9 cellular contexts compared by ENCODE assay signal in genomic region chr11:93849751-93850584, GRCh38. TPM values are rescaled to one million over a fixed set of nuclear protein-coding genes. Genes with fewer than 3 reads are reported as not detected.
DNase-seq lines count a peak whose midpoint lies in the region; ATAC-seq, FAIRE-seq and TF ChIP-seq lines count a peak whose summit lies in the region.
"Had no signal": no experiment of that assay in that cellular context is flagged by ENCODE, and none has a peak within 500 bp of the region (broad histone marks: within the 10 kb centered on the region; RNA-seq: fewer than 3 reads in every experiment).

No MANE protein-coding gene starts in this region.

- H3K9me3 ChIP-seq in body of pancreas, result no peaks in the 10 kb centered on the region
- no peaks in the 10 kb centered on the region for H3K9me3 ChIP-seq in keratinocyte (ENCODE audit: control insufficient read depth, low read depth, low read length)
- H3K9me3 ChIP-seq in transverse colon, result no peaks in the 10 kb centered on the region

- DNase-seq in activated CD4-positive, alpha-beta T cell treated with anti-CD3 and anti-CD28 coated beads, Interleukin-2, amount 10 ng/mL, durations not matched to agents 24 days and 14 days, result no peak
- DNase-seq in activated CD4-positive, alpha-beta T cell treated with anti-CD3 and anti-CD28 coated beads, Interleukin-2, amount 50 U/mL, for 4 hours, result no peak
- DNase-seq in body of pancreas (peak; percentile 30 to 48 (median 32)), keratinocyte (ENCODE audit: low read depth, low spot score) (no peak), transverse colon (peak; percentile 65), GDM1 (lab: John Stamatoyannopoulos, UW) (no peak)
- DNase-seq: naive B cell had no signal

- no peaks in the 10 kb centered on the region for H3K9me3 Mint-ChIP-seq in activated CD4-positive, alpha-beta T cell treated with anti-CD3 and anti-CD28 coated beads, Interleukin-2, amount 10 ng/mL, durations not matched to agents 24 days and 14 days

- H2AFZ ChIP-seq in keratinocyte (ENCODE audit: control insufficient read depth, low read length), result peak overlapping the region; percentile 63

- TF ChIP-seq EP300 in transverse colon (IDR thresholded peaks at IDR 0.05; ENCODE audit: low read depth), result no peak

- TF ChIP-seq POLR2A in body of pancreas (IDR thresholded peaks at IDR 0.05), result peak in 1 of 3 donors; percentile 17
- peak; percentile 16 for TF ChIP-seq POLR2A in transverse colon (IDR thresholded peaks at IDR 0.05)

- H3K27ac ChIP-seq in body of pancreas, result peak overlapping the region in 3 of 4 donors; percentile 43 to 66 (median 49)
- H3K27ac ChIP-seq in keratinocyte (ENCODE audit: control insufficient read depth, insufficient read depth, low read length), result no peak overlapping the region
- peak overlapping the region; percentile 81 to 90 (median 82) for H3K27ac ChIP-seq in transverse colon

- H3K36me3 Mint-ChIP-seq in activated CD4-positive, alpha-beta T cell treated with anti-CD3 and anti-CD28 coated beads, Interleukin-2, amount 10 ng/mL, durations not matched to agents 24 days and 14 days (ENCODE audit: low read depth), result no peaks in the 10 kb centered on the region
- H3K36me3 Mint-ChIP-seq: naive B cell had no signal

- intact Hi-C loops in activated CD4-positive, alpha-beta T cell treated with anti-CD3 and anti-CD28 coated beads, Interleukin-2, amount 10 ng/mL, durations not matched to agents 24 days and 14 days (cut with micrococcal nuclease), result no loop called here
- intact Hi-C loops in body of pancreas (cut with DNase I) (no loop called here), transverse colon (cut with DNase I; ENCODE audit: low total_unique reads) (no loop called here)

- no peaks in the 10 kb centered on the region for H3K36me3 ChIP-seq in body of pancreas (replicated peaks in 1 of 2; ENCODE audit: insufficient read depth in 1 of 2, low read depth in 2 of 2)
- H3K36me3 ChIP-seq in keratinocyte (ENCODE audit: control insufficient read depth in 2 of 2, extremely low read depth in 1 of 2, insufficient read depth in 2 of 2, low read length in 2 of 2), result no peaks in the 10 kb centered on the region
- H3K36me3 ChIP-seq in transverse colon, result no peaks in the 10 kb centered on the region

- no peak for FAIRE-seq in keratinocyte (lab: Jason Lieb, UNC)

- dilution Hi-C loops in keratinocyte (cut with MboI; ENCODE audit: extremely low pct_ligation_motif_present, low sequenced_read_pairs), result no loop called here

- TF ChIP-seq CTCF in body of pancreas (IDR thresholded peaks at IDR 0.05) (no peak), keratinocyte (optimal IDR thresholded peaks at IDR 0.05 in 1 of 3, IDR thresholded peaks at IDR 0.05 in 1 of 3, conservative IDR thresholded peaks at IDR 0.05 in 1 of 3; ENCODE audit: extremely low read depth in 1 of 3, insufficient read depth in 2 of 3, low read length in 3 of 3) (no peak), transverse colon (IDR thresholded peaks at IDR 0.05) (no peak)

- H3K27me3 ChIP-seq in body of pancreas (no peaks in the 10 kb centered on the region), keratinocyte (ENCODE audit: control insufficient read depth, extremely low read depth, insufficient read depth, low read length) (no peaks in the 10 kb centered on the region), transverse colon (peaks cover 5% of the 10 kb centered on the region)

- in situ Hi-C loops in transverse colon (cut with MboI; ENCODE audit: low pct_ligation_motif_present in 1 of 4, low pct_unique_long_range_greater_than_20kb in 1 of 4, low sequenced_read_pairs in 3 of 4), result no loop called here

- no peak overlapping the region for H3K27ac Mint-ChIP-seq in activated CD4-positive, alpha-beta T cell treated with anti-CD3 and anti-CD28 coated beads, Interleukin-2, amount 10 ng/mL, durations not matched to agents 24 days and 14 days
- H3K27ac Mint-ChIP-seq: naive B cell had no signal

- H3K4me1 Mint-ChIP-seq in activated CD4-positive, alpha-beta T cell treated with anti-CD3 and anti-CD28 coated beads, Interleukin-2, amount 10 ng/mL, durations not matched to agents 24 days and 14 days, result no peaks in the 10 kb centered on the region

- ATAC-seq in body of pancreas (peak; percentile 78), HG02571 (IDR thresholded peaks at IDR 0.05; ENCODE audit: unreplicated experiment) (no peak), GM21515 (IDR thresholded peaks at IDR 0.05; ENCODE audit: unreplicated experiment) (no peak)

- no peaks in the 10 kb centered on the region for H3K9me1 ChIP-seq in keratinocyte (ENCODE audit: control insufficient read depth, extremely low read depth, insufficient read depth, low read length)

- H3K4me1 ChIP-seq in body of pancreas, result peaks cover 13% of the 10 kb centered on the region
- peaks cover 15% of the 10 kb centered on the region for H3K4me1 ChIP-seq in keratinocyte (ENCODE audit: control insufficient read depth, extremely low read depth, insufficient read depth, low read length)
- H3K4me1 ChIP-seq in transverse colon, result peaks cover 8 to 14% (median 11%) of the 10 kb centered on the region in 4 donors

- H4K20me1 ChIP-seq in keratinocyte (ENCODE audit: control insufficient read depth, extremely low read depth, insufficient read depth, low read length), result no peaks in the 10 kb centered on the region

- 9 to 24% methylated on average over 3 to 52 of the region's 66 CpGs for WGBS in body of pancreas, 2 donors
- 7 to 26% methylated on average over 3 to 22 of the region's 66 CpGs for WGBS in transverse colon (ENCODE audit: low coverage in 1 of 2), 2 donors

- H3K4me3 Mint-ChIP-seq in activated CD4-positive, alpha-beta T cell treated with anti-CD3 and anti-CD28 coated beads, Interleukin-2, amount 10 ng/mL, durations not matched to agents 24 days and 14 days, result peak overlapping the region; percentile 1

- peak overlapping the region; percentile 60 for H3K4me2 ChIP-seq in keratinocyte (ENCODE audit: control insufficient read depth, extremely low read depth, insufficient read depth, low read depth, low read length)

- no peaks in the 10 kb centered on the region for H3K79me2 ChIP-seq in keratinocyte (ENCODE audit: control insufficient read depth, insufficient read depth, low read length)

- peak overlapping the region; percentile 22 for H3K9ac ChIP-seq in keratinocyte (ENCODE audit: control insufficient read depth, extremely low read depth, insufficient read depth, low read length)

- peak overlapping the region; percentile 45 to 60 for H3K4me3 ChIP-seq in body of pancreas
- H3K4me3 ChIP-seq in keratinocyte (ENCODE audit: control insufficient read depth in 2 of 3, extremely low read depth in 1 of 3, insufficient read depth in 2 of 3, low read depth in 1 of 3, low read length in 3 of 3), result peak overlapping the region; percentile 20 to 57 (median 35)
- peak overlapping the region; percentile 39 to 66 (median 52) for H3K4me3 ChIP-seq in transverse colon

- H3K27me3 Mint-ChIP-seq in activated CD4-positive, alpha-beta T cell treated with anti-CD3 and anti-CD28 coated beads, Interleukin-2, amount 10 ng/mL, durations not matched to agents 24 days and 14 days, result peaks cover 28% of the 10 kb centered on the region

RNA-seq across cellular contexts. Expression of gene VSTM5, which starts 0.5 kb away (rescaled TPM):
- total RNA-seq in activated CD4-positive, alpha-beta T cell treated with anti-CD3 and anti-CD28 coated beads, Interleukin-2, amount 10 ng/mL, durations not matched to agents 24 days and 14 days, result not detected in 2 replicates
- not detected for total RNA-seq in body of pancreas
- 0.13 to 0.16 TPM (median 0.15 TPM) in 3 replicates for polyA plus RNA-seq in keratinocyte
- polyA plus RNA-seq in keratinocyte (2011; ENCODE audit: low read depth), result not detected
- polyA plus RNA-seq in keratinocyte (2011; cell fraction: cytosol; rRNA removed), result 0.08 and 0.11 TPM in 2 replicates
- 0.48 and 0.85 TPM in 2 replicates for polyA plus RNA-seq in keratinocyte (2011; cell fraction: nucleus; rRNA removed)
- 0.49 TPM in 1 of 2 replicates, not detected in the other for polyA plus RNA-seq in keratinocyte (2012; ENCODE audit: low replicate concordance)
- 0.29 TPM in 1 of 3 replicates, not detected in the others for polyA minus RNA-seq in keratinocyte
- polyA minus RNA-seq in keratinocyte (2011; cell fraction: cytosol; rRNA and poly(A)+ RNA removed), result not detected
- polyA minus RNA-seq in keratinocyte (2011; cell fraction: nucleus; rRNA and poly(A)+ RNA removed), result 0.11 and 0.31 TPM in 2 replicates
- total RNA-seq in transverse colon, result 1 to 10 TPM in 2 of 4 donors, under 1 TPM in 1, not detected in 1; 0.96 to 3.4 (median 1.1) TPM

Comparison
In these comparisons a context has a peak if more than half of its experiments do, and no peak if none do; other contexts are left out.
1. DNase-seq: peak in body of pancreas (4 of 4) and transverse colon (single experiment); none in activated CD4-positive, alpha-beta T cell treated with anti-CD3 and anti-CD28 coated beads, Interleukin-2, amount 10 ng/mL, durations not matched to agents 24 days and 14 days (single experiment), activated CD4-positive, alpha-beta T cell treated with anti-CD3 and anti-CD28 coated beads, Interleukin-2, amount 50 U/mL, for 4 hours (0 of 2), keratinocyte (single experiment) and GDM1 (single experiment).
2. Peak in every context shown above with its lines, with median percentiles within 50 percentile points of each other: H3K4me3 ChIP-seq.